Comparison of ENCODE assay signal across 25 cellular contexts in genomic region chr4:36010531-36010930, GRCh38.
DNase-seq lines count a peak whose midpoint lies in the region; ATAC-seq, FAIRE-seq and TF ChIP-seq lines count a peak whose summit lies in the region.
"Had no signal": no experiment of that assay in that cellular context is flagged by ENCODE, and none has a peak within 500 bp of the region (broad histone marks: within the 10 kb centered on the region; RNA-seq: fewer than 3 reads in every experiment).

No MANE protein-coding gene starts in this region.

- no peak overlapping the region for H3K4me3 ChIP-seq in fibroblast of pulmonary artery (replicated peaks; ENCODE audit: low read depth, low read length)
- H3K4me3 ChIP-seq in trophoblast cell (ENCODE audit: low read depth, low read length): no peak overlapping the region
- H3K4me3 ChIP-seq: A549; BLaER1 treated with 17β-estradiol and CSF1 and Interleukin-3, amounts not matched to agents 10 nM and 100 nM; GM23338 had no signal

- H2BK120ac ChIP-seq in trophoblast cell (ENCODE audit: insufficient read depth, low read length, poor library complexity): no peak overlapping the region

- no peaks in the 10 kb centered on the region for H3K79me2 ChIP-seq in trophoblast cell (ENCODE audit: control insufficient read depth, insufficient read depth, low read length, poor library complexity)

- H3K23ac ChIP-seq in trophoblast cell (ENCODE audit: low read length): peak overlapping the region; percentile 47

- no peak overlapping the region for H3K27ac ChIP-seq in trophoblast cell (ENCODE audit: low read depth, low read length)
- H3K27ac ChIP-seq: A549; BLaER1 treated with 17β-estradiol and CSF1 and Interleukin-3, amounts not matched to agents 10 nM and 100 nM had no signal

- no peaks in the 10 kb centered on the region for H3K9me3 ChIP-seq in trophoblast cell (ENCODE audit: insufficient read depth, low read depth, low read length)
- H3K9me3 ChIP-seq: A549, BE2C had no signal

- H3K4me1 ChIP-seq in trophoblast cell (ENCODE audit: control insufficient read depth in 1 of 2, insufficient read depth in 2 of 2, low read length in 2 of 2): no peaks in the 10 kb centered on the region
- H3K4me1 ChIP-seq: A549; BE2C; BLaER1 treated with 17β-estradiol and CSF1 and Interleukin-3, amounts not matched to agents 10 nM and 100 nM had no signal

- no peak overlapping the region for H3K9ac ChIP-seq in trophoblast cell (ENCODE audit: low read length)
- H3K9ac ChIP-seq: BLaER1 treated with 17β-estradiol and CSF1 and Interleukin-3, amounts not matched to agents 10 nM and 100 nM had no signal

- FAIRE-seq in RCC 7860 (lab: Jason Lieb, UNC): peak; percentile 55
- FAIRE-seq: A549, D721Med, G401.6, GM19239 had no signal

- no peak overlapping the region for H3K4me2 ChIP-seq in trophoblast cell (ENCODE audit: low read length)
- H3K4me2 ChIP-seq: A549; BLaER1 treated with 17β-estradiol and CSF1 and Interleukin-3, amounts not matched to agents 10 nM and 100 nM; GM23338 had no signal

- no peak for TF ChIP-seq CTCF in fibroblast of pulmonary artery (IDR thresholded peaks at IDR 0.05; ENCODE audit: low read length, missing control alignments)

- intact Hi-C loops in head of caudate nucleus (cut with DNase I): no loop called here

- no peaks in the 10 kb centered on the region for H3K27me3 ChIP-seq in trophoblast cell (ENCODE audit: insufficient read depth, low read length)
- H3K27me3 ChIP-seq: BE2C; BLaER1 treated with 17β-estradiol and CSF1 and Interleukin-3, amounts not matched to agents 10 nM and 100 nM had no signal

- H4K91ac ChIP-seq in trophoblast cell (ENCODE audit: low read depth, low read length): no peak overlapping the region

- no peaks in the 10 kb centered on the region for H3K79me1 ChIP-seq in trophoblast cell (ENCODE audit: low read length)

- no peak overlapping the region for H2BK12ac ChIP-seq in trophoblast cell (ENCODE audit: low read length)

- DNase-seq in HT-29 (ENCODE audit: low spot score): peak; percentile 41
- DNase-seq in RCC 7860 (ENCODE audit: low spot score): peak; percentile 13
- DNase-seq in fibroblast of pulmonary artery (ENCODE audit: low read depth): peak; percentile 6
- DNase-seq in trophoblast cell: no peak
- DNase-seq in HPDE6-E6E7 (ENCODE audit: extremely low spot score): no peak
- DNase-seq in head of caudate nucleus: no peak
- DNase-seq in EL: no peak
- DNase-seq: 8988T; ACHN; AML-193; BE2C; CD4-positive, alpha-beta T cell; CD8-positive, alpha-beta memory T cell; DMS 273 treated with DMSO at 0.1 percent for 48 hours; DMS53; DMS79 treated with DMSO at 0.1 percent for 48 hours; H9 had no signal

- no peak overlapping the region for H4K8ac ChIP-seq in trophoblast cell (ENCODE audit: low read depth, low read length)

- no peak overlapping the region for H4K12ac ChIP-seq in trophoblast cell (ENCODE audit: low read depth, low read length)

- H2BK5ac ChIP-seq in trophoblast cell (ENCODE audit: low read depth, low read length, poor library complexity): no peak overlapping the region

- no peak overlapping the region for H3K4ac ChIP-seq in trophoblast cell (ENCODE audit: low read depth, low read length)

- no CpG with 5 or more reads among the region's 4 CpGs for WGBS in trophoblast cell (ENCODE audit: extremely low coverage, insufficient coverage, insufficient read length)

- no peak for ATAC-seq in GM21381 (IDR thresholded peaks at IDR 0.05; ENCODE audit: unreplicated experiment)
- ATAC-seq: A549, GM23338, HCT116 had no signal

- no peak overlapping the region for H3K14ac ChIP-seq in trophoblast cell (ENCODE audit: low read length)

- H3K18ac ChIP-seq in trophoblast cell (ENCODE audit: low read length): no peak overlapping the region

- H3K36me3 ChIP-seq in trophoblast cell (ENCODE audit: control insufficient read depth in 1 of 2, insufficient read depth in 2 of 2, low read length in 2 of 2): no peaks in the 10 kb centered on the region
- H3K36me3 ChIP-seq: BE2C had no signal

- no peak overlapping the region for H2AFZ ChIP-seq in trophoblast cell (ENCODE audit: insufficient read depth, low read length, poor library complexity)
- H2AFZ ChIP-seq: GM23338 had no signal

- H2AK5ac ChIP-seq in trophoblast cell (ENCODE audit: low read length): no peak overlapping the region

Comparison
In these comparisons a context has a peak if more than half of its experiments do, and no peak if none do; other contexts are left out.
1. DNase-seq: peak in HT-29 (single experiment), RCC 7860 (single experiment) and fibroblast of pulmonary artery (single experiment); none in trophoblast cell (0 of 2), HPDE6-E6E7 (single experiment), head of caudate nucleus (0 of 42) and EL (single experiment).